1 cellular context compared by ENCODE assay signal in the genomic region with DNA sequence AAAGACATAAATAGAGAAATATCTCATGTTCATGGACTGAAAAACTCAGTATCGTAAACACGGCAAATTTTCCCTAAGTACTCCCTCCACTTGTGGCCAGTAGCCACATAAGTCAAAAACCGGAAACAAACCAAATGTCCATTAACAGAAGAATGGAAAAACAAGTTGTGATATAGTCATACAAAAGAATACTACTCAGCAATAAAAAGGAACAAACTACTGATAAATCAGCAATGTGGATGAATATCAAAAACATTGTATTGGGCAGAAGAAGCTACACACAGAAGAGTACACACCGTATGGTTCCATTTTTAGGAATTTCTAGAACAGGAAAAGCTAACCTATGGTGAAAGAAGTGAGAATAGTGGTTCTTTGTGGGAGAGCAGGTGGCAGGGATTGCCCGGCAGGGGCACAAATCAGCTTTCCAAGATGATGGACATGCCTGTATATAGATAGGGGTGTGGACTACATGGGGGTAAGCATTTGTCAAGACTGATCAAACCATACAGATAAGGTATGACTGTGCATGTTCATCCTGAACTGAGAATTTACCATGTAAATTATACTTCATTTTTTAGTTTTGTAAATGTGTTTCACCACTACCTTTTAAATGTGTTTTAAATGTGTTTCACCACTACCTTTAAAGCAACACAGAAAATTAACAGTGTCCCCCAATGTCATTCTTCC.
TF ChIP-seq lines count a peak whose summit lies in the region.

No MANE protein-coding gene starts in this region.

TF ChIP-seq in IMR-90, 13 proteins besides CTCF, POLR2A, EP300 and RAD21 (continued from another document):
- TF ChIP-seq, protein P1, sequence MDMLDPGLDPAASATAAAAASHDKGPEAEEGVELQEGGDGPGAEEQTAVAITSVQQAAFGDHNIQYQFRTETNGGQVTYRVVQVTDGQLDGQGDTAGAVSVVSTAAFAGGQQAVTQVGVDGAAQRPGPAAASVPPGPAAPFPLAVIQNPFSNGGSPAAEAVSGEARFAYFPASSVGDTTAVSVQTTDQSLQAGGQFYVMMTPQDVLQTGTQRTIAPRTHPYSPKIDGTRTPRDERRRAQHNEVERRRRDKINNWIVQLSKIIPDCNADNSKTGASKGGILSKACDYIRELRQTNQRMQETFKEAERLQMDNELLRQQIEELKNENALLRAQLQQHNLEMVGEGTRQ (IDR thresholded peaks at IDR 0.05; ENCODE audit: low read depth, low read length): no peak
- TF ChIP-seq NFE2L2 (IDR thresholded peaks at IDR 0.05; ENCODE audit: low read depth, low read length) (no peak), RFX5 (IDR thresholded peaks at IDR 0.05; ENCODE audit: low read depth, low read length) (no peak)
- TF ChIP-seq, protein P2, sequence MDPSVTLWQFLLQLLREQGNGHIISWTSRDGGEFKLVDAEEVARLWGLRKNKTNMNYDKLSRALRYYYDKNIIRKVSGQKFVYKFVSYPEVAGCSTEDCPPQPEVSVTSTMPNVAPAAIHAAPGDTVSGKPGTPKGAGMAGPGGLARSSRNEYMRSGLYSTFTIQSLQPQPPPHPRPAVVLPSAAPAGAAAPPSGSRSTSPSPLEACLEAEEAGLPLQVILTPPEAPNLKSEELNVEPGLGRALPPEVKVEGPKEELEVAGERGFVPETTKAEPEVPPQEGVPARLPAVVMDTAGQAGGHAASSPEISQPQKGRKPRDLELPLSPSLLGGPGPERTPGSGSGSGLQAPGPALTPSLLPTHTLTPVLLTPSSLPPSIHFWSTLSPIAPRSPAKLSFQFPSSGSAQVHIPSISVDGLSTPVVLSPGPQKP (IDR thresholded peaks at IDR 0.05; ENCODE audit: borderline replicate concordance, low read depth, low read length): no peak
